In the genomic region with DNA sequence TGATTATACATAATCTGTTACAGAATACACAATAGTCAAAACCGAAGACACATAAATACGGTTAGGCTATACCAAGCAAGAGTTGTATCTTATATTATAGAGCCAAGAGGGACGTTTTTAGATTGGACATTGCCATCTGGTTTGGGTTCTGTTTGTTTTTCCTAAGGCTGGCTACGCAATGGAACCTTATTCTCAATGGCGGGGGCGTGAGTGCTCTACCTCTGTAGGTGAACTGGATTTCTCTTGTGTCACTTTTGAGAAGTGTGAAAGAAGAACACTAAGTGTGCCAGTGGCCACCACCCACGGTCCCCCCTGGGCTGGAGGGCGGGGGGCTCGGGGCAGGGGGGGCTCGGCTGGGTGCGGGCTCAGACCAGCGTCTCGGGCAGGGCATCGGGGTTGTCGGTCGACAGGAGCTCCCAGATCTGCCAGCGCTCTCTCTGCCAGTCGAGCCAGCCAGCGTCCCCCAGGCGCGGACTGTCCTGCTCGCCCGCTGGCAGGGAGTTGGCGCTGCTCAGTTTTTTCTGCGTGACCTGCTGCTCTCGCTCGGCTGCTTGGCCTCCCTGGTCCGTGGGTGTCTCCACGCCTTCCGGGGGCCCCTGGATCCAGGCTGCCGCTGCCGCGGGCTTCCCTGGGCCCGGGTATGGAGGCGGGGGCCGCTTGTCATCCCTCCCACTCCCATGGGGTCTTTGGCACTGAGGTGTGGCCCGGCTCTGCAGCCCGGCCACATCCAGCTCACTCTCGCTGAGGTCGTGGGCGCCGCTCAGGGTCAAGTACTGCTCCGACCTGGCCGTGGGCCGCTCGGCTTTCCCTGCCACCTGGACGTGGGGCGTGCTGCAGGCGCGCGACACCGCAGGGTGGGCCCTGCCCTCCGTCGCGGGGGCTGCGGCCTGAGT, we compare ENCODE assay signal across 2 cellular contexts.
TF ChIP-seq lines count a peak whose summit lies in the region.

No MANE protein-coding gene starts in this region.

TF ChIP-seq in SK-N-SH, 30 proteins besides CTCF, POLR2A, EP300 and RAD21 (continued from another document):
- TF ChIP-seq, protein P1, sequence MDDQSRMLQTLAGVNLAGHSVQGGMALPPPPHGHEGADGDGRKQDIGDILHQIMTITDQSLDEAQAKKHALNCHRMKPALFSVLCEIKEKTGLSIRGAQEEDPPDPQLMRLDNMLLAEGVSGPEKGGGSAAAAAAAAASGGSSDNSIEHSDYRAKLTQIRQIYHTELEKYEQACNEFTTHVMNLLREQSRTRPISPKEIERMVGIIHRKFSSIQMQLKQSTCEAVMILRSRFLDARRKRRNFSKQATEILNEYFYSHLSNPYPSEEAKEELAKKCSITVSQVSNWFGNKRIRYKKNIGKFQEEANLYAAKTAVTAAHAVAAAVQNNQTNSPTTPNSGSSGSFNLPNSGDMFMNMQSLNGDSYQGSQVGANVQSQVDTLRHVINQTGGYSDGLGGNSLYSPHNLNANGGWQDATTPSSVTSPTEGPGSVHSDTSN (IDR thresholded peaks at IDR 0.05), result no peak
- no peak for TF ChIP-seq NFIC (IDR thresholded peaks at IDR 0.05; ENCODE audit: borderline replicate concordance)
- TF ChIP-seq RCOR1 (IDR thresholded peaks at IDR 0.05; ENCODE audit: low read length), result no peak
- TF ChIP-seq EZH2phosphoT487 (IDR thresholded peaks at IDR 0.05; ENCODE audit: borderline replicate concordance, low read depth), result no peak
- TF ChIP-seq GABPA (IDR thresholded peaks at IDR 0.05; ENCODE audit: low read depth), result no peak
TF ChIP-seq in SK-N-SH: peak in this region for 0.

TF ChIP-seq in SK-N-SH treated with all-trans-retinoic acid at 6 μM for 48 hours, 23 proteins besides CTCF, POLR2A, EP300 and RAD21 (continued from another document):
- TF ChIP-seq OSR1 (CRISPR knock-in tag; IDR thresholded peaks at IDR 0.05), result no peak
- TF ChIP-seq, protein P2, sequence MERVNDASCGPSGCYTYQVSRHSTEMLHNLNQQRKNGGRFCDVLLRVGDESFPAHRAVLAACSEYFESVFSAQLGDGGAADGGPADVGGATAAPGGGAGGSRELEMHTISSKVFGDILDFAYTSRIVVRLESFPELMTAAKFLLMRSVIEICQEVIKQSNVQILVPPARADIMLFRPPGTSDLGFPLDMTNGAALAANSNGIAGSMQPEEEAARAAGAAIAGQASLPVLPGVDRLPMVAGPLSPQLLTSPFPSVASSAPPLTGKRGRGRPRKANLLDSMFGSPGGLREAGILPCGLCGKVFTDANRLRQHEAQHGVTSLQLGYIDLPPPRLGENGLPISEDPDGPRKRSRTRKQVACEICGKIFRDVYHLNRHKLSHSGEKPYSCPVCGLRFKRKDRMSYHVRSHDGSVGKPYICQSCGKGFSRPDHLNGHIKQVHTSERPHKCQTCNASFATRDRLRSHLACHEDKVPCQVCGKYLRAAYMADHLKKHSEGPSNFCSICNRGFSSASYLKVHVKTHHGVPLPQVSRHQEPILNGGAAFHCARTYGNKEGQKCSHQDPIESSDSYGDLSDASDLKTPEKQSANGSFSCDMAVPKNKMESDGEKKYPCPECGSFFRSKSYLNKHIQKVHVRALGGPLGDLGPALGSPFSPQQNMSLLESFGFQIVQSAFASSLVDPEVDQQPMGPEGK (CRISPR knock-in tag; IDR thresholded peaks at IDR 0.05; ENCODE audit: borderline replicate concordance), result no peak
- TF ChIP-seq ZC3H10 (CRISPR knock-in tag; IDR thresholded peaks at IDR 0.05), result no peak
- TF ChIP-seq TCF4 (CRISPR knock-in tag; IDR thresholded peaks at IDR 0.05; ENCODE audit: borderline replicate concordance), result no peak
- TF ChIP-seq, protein P3, sequence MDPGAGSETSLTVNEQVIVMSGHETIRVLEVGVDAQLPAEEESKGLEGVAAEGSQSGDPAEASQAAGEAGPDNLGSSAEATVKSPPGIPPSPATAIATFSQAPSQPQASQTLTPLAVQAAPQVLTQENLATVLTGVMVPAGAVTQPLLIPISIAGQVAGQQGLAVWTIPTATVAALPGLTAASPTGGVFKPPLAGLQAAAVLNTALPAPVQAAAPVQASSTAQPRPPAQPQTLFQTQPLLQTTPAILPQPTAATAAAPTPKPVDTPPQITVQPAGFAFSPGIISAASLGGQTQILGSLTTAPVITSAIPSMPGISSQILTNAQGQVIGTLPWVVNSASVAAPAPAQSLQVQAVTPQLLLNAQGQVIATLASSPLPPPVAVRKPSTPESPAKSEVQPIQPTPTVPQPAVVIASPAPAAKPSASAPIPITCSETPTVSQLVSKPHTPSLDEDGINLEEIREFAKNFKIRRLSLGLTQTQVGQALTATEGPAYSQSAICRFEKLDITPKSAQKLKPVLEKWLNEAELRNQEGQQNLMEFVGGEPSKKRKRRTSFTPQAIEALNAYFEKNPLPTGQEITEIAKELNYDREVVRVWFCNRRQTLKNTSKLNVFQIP (CRISPR knock-in tag; IDR thresholded peaks at IDR 0.05; ENCODE audit: borderline replicate concordance, low read depth), result no peak
- no peak for TF ChIP-seq ZNF8 (CRISPR knock-in tag; IDR thresholded peaks at IDR 0.05)
- TF ChIP-seq ISL1 (CRISPR knock-in tag; IDR thresholded peaks at IDR 0.05), result no peak
- TF ChIP-seq ZFP30 (CRISPR knock-in tag; IDR thresholded peaks at IDR 0.05), result no peak
- no peak for TF ChIP-seq ARNTL (CRISPR knock-in tag; IDR thresholded peaks at IDR 0.05; ENCODE audit: borderline replicate concordance, low read depth)
- TF ChIP-seq SNAI2 (CRISPR knock-in tag; IDR thresholded peaks at IDR 0.05), result no peak
- TF ChIP-seq, protein P4, sequence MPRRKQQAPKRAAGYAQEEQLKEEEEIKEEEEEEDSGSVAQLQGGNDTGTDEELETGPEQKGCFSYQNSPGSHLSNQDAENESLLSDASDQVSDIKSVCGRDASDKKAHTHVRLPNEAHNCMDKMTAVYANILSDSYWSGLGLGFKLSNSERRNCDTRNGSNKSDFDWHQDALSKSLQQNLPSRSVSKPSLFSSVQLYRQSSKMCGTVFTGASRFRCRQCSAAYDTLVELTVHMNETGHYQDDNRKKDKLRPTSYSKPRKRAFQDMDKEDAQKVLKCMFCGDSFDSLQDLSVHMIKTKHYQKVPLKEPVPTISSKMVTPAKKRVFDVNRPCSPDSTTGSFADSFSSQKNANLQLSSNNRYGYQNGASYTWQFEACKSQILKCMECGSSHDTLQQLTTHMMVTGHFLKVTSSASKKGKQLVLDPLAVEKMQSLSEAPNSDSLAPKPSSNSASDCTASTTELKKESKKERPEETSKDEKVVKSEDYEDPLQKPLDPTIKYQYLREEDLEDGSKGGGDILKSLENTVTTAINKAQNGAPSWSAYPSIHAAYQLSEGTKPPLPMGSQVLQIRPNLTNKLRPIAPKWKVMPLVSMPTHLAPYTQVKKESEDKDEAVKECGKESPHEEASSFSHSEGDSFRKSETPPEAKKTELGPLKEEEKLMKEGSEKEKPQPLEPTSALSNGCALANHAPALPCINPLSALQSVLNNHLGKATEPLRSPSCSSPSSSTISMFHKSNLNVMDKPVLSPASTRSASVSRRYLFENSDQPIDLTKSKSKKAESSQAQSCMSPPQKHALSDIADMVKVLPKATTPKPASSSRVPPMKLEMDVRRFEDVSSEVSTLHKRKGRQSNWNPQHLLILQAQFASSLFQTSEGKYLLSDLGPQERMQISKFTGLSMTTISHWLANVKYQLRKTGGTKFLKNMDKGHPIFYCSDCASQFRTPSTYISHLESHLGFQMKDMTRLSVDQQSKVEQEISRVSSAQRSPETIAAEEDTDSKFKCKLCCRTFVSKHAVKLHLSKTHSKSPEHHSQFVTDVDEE (CRISPR knock-in tag; IDR thresholded peaks at IDR 0.05), result no peak
- no peak for TF ChIP-seq ZFP3 (CRISPR knock-in tag; IDR thresholded peaks at IDR 0.05)
